29 cellular contexts compared by ENCODE assay signal in the genomic region with DNA sequence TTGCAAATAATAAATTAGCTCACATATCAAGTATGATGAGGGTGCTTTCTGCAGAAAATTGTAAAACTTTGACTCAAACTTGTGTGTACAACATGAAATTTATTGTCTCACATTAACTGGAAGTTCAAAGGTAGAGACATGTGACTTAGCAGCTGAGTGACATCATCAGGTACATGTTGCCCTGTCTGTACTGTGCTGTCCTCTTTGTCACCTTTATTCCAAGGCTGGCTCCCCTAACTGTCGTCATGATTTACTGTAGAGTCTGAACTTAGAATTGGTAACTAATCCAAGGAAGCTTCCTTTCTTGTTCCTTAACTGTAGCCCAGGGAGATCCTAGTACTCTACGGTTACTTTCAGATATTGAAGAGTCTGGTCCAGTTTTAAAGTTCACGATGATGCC. TPM values are rescaled to one million over a fixed set of nuclear protein-coding genes. Genes with fewer than 3 reads are reported as not detected.
"Had no signal": no experiment of that assay in that cellular context is flagged by ENCODE, and none has a peak within 500 bp of the region (broad histone marks: within the 10 kb centered on the region; RNA-seq: fewer than 3 reads in every experiment).

No MANE protein-coding gene starts in this region.

- H3K9me3 ChIP-seq: ascending aorta, breast epithelium, colonic mucosa, esophagus squamous epithelium had no signal

- ATAC-seq: activated CD4-positive, CD25-positive, alpha-beta regulatory T cell treated with anti-CD3 and anti-CD28 coated beads, Interleukin-2, amount 50 U/mL, for 24 hours; activated CD8-positive, alpha-beta T cell treated with anti-CD3 and anti-CD28 coated beads for 36 hours; activated naive CD4-positive, alpha-beta T cell treated with anti-CD3 and anti-CD28 coated beads, Interleukin-2, amount 50 U/mL, for 72 hours; T-helper 17 cell had no signal

- H3K27ac ChIP-seq: ascending aorta, breast epithelium, cardiac muscle cell, colonic mucosa, epithelial cell of prostate, esophagus squamous epithelium, WERI-Rb-1 had no signal

- H3K4me3 ChIP-seq: ascending aorta, breast epithelium, cardiac muscle cell, colonic mucosa, esophagus squamous epithelium had no signal

- H3K36me3 ChIP-seq: breast epithelium, cardiac muscle cell, colonic mucosa, esophagus squamous epithelium, WERI-Rb-1 had no signal

- FAIRE-seq: endometrium, endothelial cell of umbilical vein, frontal cortex had no signal

- DNase-seq: activated B cell treated with CpG ODN at 0.5 μM for 24 hours; activated CD4-positive, alpha-beta T cell treated with anti-CD3 and anti-CD28 coated beads for 48 hours; activated CD4-positive, alpha-beta T cell treated with anti-CD3 and anti-CD28 coated beads, Interleukin-2, amount 50 U/mL, for 1 hour; activated CD4-positive, alpha-beta T cell treated with anti-CD3 and anti-CD28 coated beads, Interleukin-2, amount 50 U/mL, for 48 hours; activated CD8-positive, alpha-beta memory T cell treated with anti-CD3 and anti-CD28 coated beads for 24 hours; activated CD8-positive, alpha-beta T cell treated with anti-CD3 and anti-CD28 coated beads for 36 hours; activated gamma-delta T cell; activated naive CD4-positive, alpha-beta T cell; activated naive CD4-positive, alpha-beta T cell treated with anti-CD3 and anti-CD28 coated beads, Interleukin-2, amount 10 ng/mL, durations not matched to agents 7 days and 5 days; activated naive CD8-positive, alpha-beta T cell treated with anti-CD3 and anti-CD28 coated beads, Interleukin-2, amount 10 ng/mL, durations not matched to agents 7 days and 5 days; activated T-cell treated with anti-CD3 and anti-CD28 coated beads, Interleukin-2, amount 50 U/mL, for 48 hours; central memory CD4-positive, alpha-beta T cell; cerebellar nuclear complex; colonic mucosa; effector CD8-positive, alpha-beta T cell; esophagus squamous epithelium; head of caudate nucleus; T-helper 17 cell; T1000; WERI-Rb-1 had no signal

- H3K4me1 ChIP-seq: ascending aorta, breast epithelium, colonic mucosa, esophagus squamous epithelium had no signal

- H3K27me3 ChIP-seq: ascending aorta, breast epithelium, cardiac muscle cell, colonic mucosa, esophagus squamous epithelium had no signal

RNA-seq across cellular contexts. Expression of gene FSIP1, which starts 12.3 kb away (rescaled TPM):
- total RNA-seq: ascending aorta had no signal
